In the genomic region with DNA sequence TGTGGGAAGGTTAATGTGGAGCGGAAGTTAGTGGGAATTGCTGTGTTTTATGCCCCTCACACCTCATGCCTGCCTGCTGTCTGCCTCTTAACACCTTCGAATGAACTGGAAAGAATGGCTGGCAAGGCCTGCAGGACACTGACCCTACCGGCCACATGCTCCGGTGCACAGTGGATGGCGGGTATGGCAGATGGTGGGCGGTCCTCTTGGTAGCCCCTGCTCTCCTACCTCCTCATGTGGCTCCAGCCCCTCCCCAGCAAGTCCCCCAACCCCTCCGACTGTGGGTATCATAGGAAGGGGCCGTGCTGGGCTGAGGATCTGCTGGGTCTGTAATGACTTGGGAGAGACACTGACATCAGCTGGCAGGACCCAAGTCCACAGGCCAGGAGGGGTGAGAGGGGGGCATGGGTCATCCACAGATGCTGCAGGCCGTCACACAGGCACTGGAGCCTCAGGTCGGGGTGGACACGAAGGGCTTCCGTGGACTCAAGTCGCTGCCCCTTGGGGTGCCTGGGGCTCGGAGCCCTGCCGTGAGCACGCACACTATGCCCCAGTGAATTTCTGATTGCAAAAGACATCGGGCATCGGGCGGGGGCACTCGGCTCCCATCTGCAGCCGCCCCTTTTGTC, we compare ENCODE assay signal across 20 cellular contexts.
"Had no signal": no experiment of that assay in that cellular context is flagged by ENCODE, and none has a peak within 500 bp of the region (broad histone marks: within the 10 kb centered on the region; RNA-seq: fewer than 3 reads in every experiment).

No MANE protein-coding gene starts in this region.

- H3K27me3 ChIP-seq: colonic mucosa, neural progenitor cell, pancreas, testis had no signal

- H3K36me3 Mint-ChIP-seq: immature natural killer cell; natural killer cell; neural progenitor cell; stimulated activated naive B cell treated with anti-CD40 and anti-IgM and Interleukin-4, amounts not matched to agents 10 μg/mL and 1 μg/mL and 100 μg/mL, for 72 hours had no signal

- FAIRE-seq: keratinocyte, pancreas had no signal

- H3K4me1 ChIP-seq: colonic mucosa, esophagus squamous epithelium, gastroesophageal sphincter, pancreas, testis, tibial nerve had no signal

- H3K9me3 ChIP-seq: colonic mucosa, esophagus squamous epithelium, gastroesophageal sphincter, pancreas, testis had no signal

- DNase-seq: colonic mucosa; dermis blood vessel endothelial cell; esophagus squamous epithelium; foreskin fibroblast; immature natural killer cell; left colon; natural killer cell; occipital lobe; stimulated activated CD4-positive, alpha-beta T cell treated with anti-CD3 and anti-CD28 coated beads, Interleukin-2, amount 100 ng/mL, for 24 hours; stimulated activated CD4-positive, alpha-beta T cell treated with anti-CD3 and anti-CD28 coated beads, Interleukin-4, amount 100 ng/mL, for 4 hours; stimulated activated naive B cell treated with anti-CD40 and anti-IgM and Interleukin-4, amounts not matched to agents 10 μg/mL and 1 μg/mL and 100 μg/mL, for 72 hours; stimulated activated naive CD8-positive, alpha-beta T cell treated with anti-CD3 and anti-CD28 coated beads, Interleukin-15, amount 100 ng/mL, for 72 hours; testis had no signal

- ATAC-seq: gastroesophageal sphincter; left colon; pancreas; sciatic nerve; stimulated activated naive B cell treated with anti-CD40 and anti-IgM and Interleukin-4, amounts not matched to agents 10 μg/mL and 1 μg/mL and 100 μg/mL, for 72 hours had no signal

- H3K4me3 Mint-ChIP-seq: immature natural killer cell; natural killer cell; neural progenitor cell; stimulated activated naive B cell treated with anti-CD40 and anti-IgM and Interleukin-4, amounts not matched to agents 10 μg/mL and 1 μg/mL and 100 μg/mL, for 72 hours; stimulated activated naive CD8-positive, alpha-beta T cell treated with anti-CD3 and anti-CD28 coated beads, Interleukin-15, amount 100 ng/mL, for 72 hours had no signal

- H3K4me2 ChIP-seq: neural progenitor cell had no signal

- H3K27ac Mint-ChIP-seq: immature natural killer cell; natural killer cell; neural progenitor cell; progenitor cell of endocrine pancreas; stimulated activated naive B cell treated with anti-CD40 and anti-IgM and Interleukin-4, amounts not matched to agents 10 μg/mL and 1 μg/mL and 100 μg/mL, for 72 hours; stimulated activated naive CD8-positive, alpha-beta T cell treated with anti-CD3 and anti-CD28 coated beads, Interleukin-15, amount 100 ng/mL, for 72 hours had no signal

- H3K4me1 Mint-ChIP-seq: immature natural killer cell; natural killer cell; stimulated activated naive B cell treated with anti-CD40 and anti-IgM and Interleukin-4, amounts not matched to agents 10 μg/mL and 1 μg/mL and 100 μg/mL, for 72 hours; stimulated activated naive CD8-positive, alpha-beta T cell treated with anti-CD3 and anti-CD28 coated beads, Interleukin-15, amount 100 ng/mL, for 72 hours had no signal

- H3K9ac ChIP-seq: neural progenitor cell had no signal

- H2AFZ ChIP-seq: neural progenitor cell had no signal

- H3K36me3 ChIP-seq: colonic mucosa, esophagus squamous epithelium, gastroesophageal sphincter, neural progenitor cell, pancreas, tibial nerve had no signal

- H3K9me3 Mint-ChIP-seq: immature natural killer cell; natural killer cell; neural progenitor cell; stimulated activated naive B cell treated with anti-CD40 and anti-IgM and Interleukin-4, amounts not matched to agents 10 μg/mL and 1 μg/mL and 100 μg/mL, for 72 hours; stimulated activated naive CD8-positive, alpha-beta T cell treated with anti-CD3 and anti-CD28 coated beads, Interleukin-15, amount 100 ng/mL, for 72 hours had no signal

- H3K4me3 ChIP-seq: colonic mucosa, esophagus squamous epithelium, gastroesophageal sphincter, neural progenitor cell, pancreas, testis, tibial nerve had no signal

- H3K27ac ChIP-seq: colonic mucosa, esophagus squamous epithelium, gastroesophageal sphincter, neural progenitor cell, pancreas, testis, tibial nerve had no signal
